In genomic region chr12:15522574-15523187, GRCh38 we compare ENCODE assay signal across 8 cellular contexts.
DNase-seq lines count a peak whose midpoint lies in the region; ATAC-seq and TF ChIP-seq lines count a peak whose summit lies in the region.

No MANE protein-coding gene starts in this region.

- TF ChIP-seq CTCF in cardiac fibroblast (IDR thresholded peaks at IDR 0.05; ENCODE audit: low read depth, low read length) (peak; percentile 44), mesothelial cell of epicardium (IDR thresholded peaks at IDR 0.05; ENCODE audit: unreplicated experiment) (peak; percentile 50)

- H3K36me3 Mint-ChIP-seq in mesothelial cell of epicardium, result peaks cover 2% of the 10 kb centered on the region
- no peaks in the 10 kb centered on the region for H3K36me3 Mint-ChIP-seq in activated CD4-positive, alpha-beta T cell treated with anti-CD3 and anti-CD28 coated beads, Interleukin-2, amount 10 ng/mL, durations not matched to agents 7 days and 5 days (ENCODE audit: low read depth)
- H3K36me3 Mint-ChIP-seq in activated T-cell treated with anti-CD3 and anti-CD28 coated beads, Interleukin-2, amount 50 U/mL, for 72 hours (ENCODE audit: insufficient read depth in 2 of 2), result peaks cover 2% of the 10 kb centered on the region in 2 donors

- H3K27ac Mint-ChIP-seq in mesothelial cell of epicardium, result no peak overlapping the region
- no peak overlapping the region for H3K27ac Mint-ChIP-seq in activated CD4-positive, alpha-beta T cell treated with anti-CD3 and anti-CD28 coated beads, Interleukin-2, amount 10 ng/mL, durations not matched to agents 7 days and 5 days
- H3K27ac Mint-ChIP-seq in activated T-cell treated with anti-CD3 and anti-CD28 coated beads, Interleukin-2, amount 50 U/mL, for 72 hours, result no peak overlapping the region

- POLR2A ChIA-PET in activated CD4-positive, alpha-beta T cell treated with anti-CD3 and anti-CD28 coated beads, Interleukin-2, amount 10 ng/mL, durations not matched to agents 7 days and 5 days (lab: Charles Lee), result no interaction called here

- ATAC-seq in HG02885 (IDR thresholded peaks at IDR 0.05; ENCODE audit: poor library complexity, unreplicated experiment), result peak; percentile 38
- ATAC-seq in activated T-cell treated with anti-CD3 and anti-CD28 coated beads, Interleukin-2, amount 50 U/mL, for 72 hours (replicated peaks in 1 of 2), result no peak

- peaks cover 2% of the 10 kb centered on the region for H3K27me3 Mint-ChIP-seq in mesothelial cell of epicardium (ENCODE audit: low read depth)
- peaks cover 31% of the 10 kb centered on the region for H3K27me3 Mint-ChIP-seq in activated CD4-positive, alpha-beta T cell treated with anti-CD3 and anti-CD28 coated beads, Interleukin-2, amount 10 ng/mL, durations not matched to agents 7 days and 5 days
- peaks cover 12% of the 10 kb centered on the region for H3K27me3 Mint-ChIP-seq in activated T-cell treated with anti-CD3 and anti-CD28 coated beads, Interleukin-2, amount 50 U/mL, for 72 hours (ENCODE audit: low read depth)

- CTCF ChIA-PET in activated CD4-positive, alpha-beta T cell treated with anti-CD3 and anti-CD28 coated beads, Interleukin-2, amount 10 ng/mL, durations not matched to agents 7 days and 5 days (lab: Charles Lee), result interaction anchor here (0.7 to 1.2 kb wide), 4 partner anchors 26 to 74 kb away, joined by 3 to 5 read pairs (median 3); no protein-coding TSS in a partner anchor

- peaks cover 9% of the 10 kb centered on the region for H3K4me1 Mint-ChIP-seq in mesothelial cell of epicardium
- H3K4me1 Mint-ChIP-seq in activated CD4-positive, alpha-beta T cell treated with anti-CD3 and anti-CD28 coated beads, Interleukin-2, amount 10 ng/mL, durations not matched to agents 7 days and 5 days, result peaks cover 5% of the 10 kb centered on the region
- H3K4me1 Mint-ChIP-seq in activated T-cell treated with anti-CD3 and anti-CD28 coated beads, Interleukin-2, amount 50 U/mL, for 72 hours (ENCODE audit: low read depth), result no peaks in the 10 kb centered on the region

- peak; percentile 79 for DNase-seq in CD1c-positive myeloid dendritic cell (ENCODE audit: extremely low spot score)
- DNase-seq in NCI-H748 (lab: John Stamatoyannopoulos, UW; ENCODE audit: unreplicated experiment), result peak; percentile 67
- peak; percentile 76 to 77 for DNase-seq in cardiac fibroblast (ENCODE audit: low read depth in 2 of 2)
- DNase-seq in mesothelial cell of epicardium (ENCODE audit: low spot score in 2 of 2, unreplicated experiment in 2 of 2), result no peak
- DNase-seq in activated CD4-positive, alpha-beta T cell treated with anti-CD3 and anti-CD28 coated beads, Interleukin-2, amount 10 ng/mL, durations not matched to agents 7 days and 5 days, result no peak
- DNase-seq in activated T-cell treated with anti-CD3 and anti-CD28 coated beads, Interleukin-2, amount 50 U/mL, for 72 hours, result no peak
- DNase-seq in activated gamma-delta T cell (lab: John Stamatoyannopoulos, UW), result no peak

- peaks cover 10% of the 10 kb centered on the region for H3K9me3 Mint-ChIP-seq in mesothelial cell of epicardium
- no peaks in the 10 kb centered on the region for H3K9me3 Mint-ChIP-seq in activated CD4-positive, alpha-beta T cell treated with anti-CD3 and anti-CD28 coated beads, Interleukin-2, amount 10 ng/mL, durations not matched to agents 7 days and 5 days
- peaks cover 1 to 2% of the 10 kb centered on the region in 2 donors for H3K9me3 Mint-ChIP-seq in activated T-cell treated with anti-CD3 and anti-CD28 coated beads, Interleukin-2, amount 50 U/mL, for 72 hours

- H3K4me3 Mint-ChIP-seq in mesothelial cell of epicardium, result no peak overlapping the region
- no peak overlapping the region for H3K4me3 Mint-ChIP-seq in activated CD4-positive, alpha-beta T cell treated with anti-CD3 and anti-CD28 coated beads, Interleukin-2, amount 10 ng/mL, durations not matched to agents 7 days and 5 days
- no peak overlapping the region for H3K4me3 Mint-ChIP-seq in activated T-cell treated with anti-CD3 and anti-CD28 coated beads, Interleukin-2, amount 50 U/mL, for 72 hours

- no peak overlapping the region for H3K4me3 ChIP-seq in cardiac fibroblast (replicated peaks in 1 of 2; ENCODE audit: low read depth in 2 of 2, low read length in 2 of 2)

Comparison
In these comparisons a context has a peak if more than half of its experiments do, and no peak if none do; other contexts are left out.
1. DNase-seq: peak in CD1c-positive myeloid dendritic cell (single experiment), NCI-H748 (single experiment) and cardiac fibroblast (2 of 2); none in mesothelial cell of epicardium (0 of 2), activated CD4-positive, alpha-beta T cell treated with anti-CD3 and anti-CD28 coated beads, Interleukin-2, amount 10 ng/mL, durations not matched to agents 7 days and 5 days (single experiment), activated T-cell treated with anti-CD3 and anti-CD28 coated beads, Interleukin-2, amount 50 U/mL, for 72 hours (0 of 2) and activated gamma-delta T cell (single experiment).